ENCODE assay signal across 1 cellular context in genomic region chr16:88569985-88570690, GRCh38.
A peak's percentile ranks its signal among the peaks of the same experiment; 100 is the strongest.
TF ChIP-seq lines count a peak whose summit lies in the region.

ZC3H18 (plus strand) TSS chr16:88570403; CDS start chr16:88577124, 6,721 bp downstream.

TF ChIP-seq in HEK293, 187 proteins besides CTCF, POLR2A, EP300 and RAD21 (continued from another document):
- TF ChIP-seq ZNF692 (tag by site-specific recombination; IDR thresholded peaks at IDR 0.05) (peak; percentile 83), SALL2 (tag by site-specific recombination; IDR thresholded peaks at IDR 0.05; ENCODE audit: borderline replicate concordance) (no peak), PBX3 (CRISPR knock-in tag; IDR thresholded peaks at IDR 0.05) (0 out of 2 replicates have a peak, but pooled peaks have one; percentile 47)
